ENCODE assay signal across 28 cellular contexts in genomic region chr2:51256736-51257135, GRCh38.
"Had no signal": no experiment of that assay in that cellular context is flagged by ENCODE, and none has a peak within 500 bp of the region (broad histone marks: within the 10 kb centered on the region; RNA-seq: fewer than 3 reads in every experiment).

No MANE protein-coding gene starts in this region.

- H3K27me3 Mint-ChIP-seq: naive B cell; natural killer cell treated with Interleukin-12 subunit alpha and Interleukin-12 subunit beta and Interleukin-15 and Interleukin-18, amount 100 ng/mL, for 72 hours; stimulated activated naive CD8-positive, alpha-beta T cell treated with anti-CD3 and anti-CD28 coated beads, Interleukin-15, amount 100 ng/mL, for 72 hours had no signal

- FAIRE-seq: keratinocyte, pancreas, small intestine had no signal

- H3K27ac Mint-ChIP-seq: immature natural killer cell; mesothelial cell of epicardium; natural killer cell treated with Interleukin-12 subunit alpha and Interleukin-12 subunit beta and Interleukin-15 and Interleukin-18, amount 100 ng/mL, for 72 hours; stimulated activated naive CD8-positive, alpha-beta T cell treated with anti-CD3 and anti-CD28 coated beads, Interleukin-15, amount 100 ng/mL, for 72 hours had no signal

- H3K9me3 ChIP-seq: mucosa of descending colon, neutrophil, pancreas, right lobe of liver, suprapubic skin had no signal

- H3K4me1 ChIP-seq: esophagus muscularis mucosa, pancreas, right lobe of liver, suprapubic skin, transverse colon had no signal

- H3K27ac ChIP-seq: dorsolateral prefrontal cortex, esophagus muscularis mucosa, neutrophil, pancreas, right lobe of liver, suprapubic skin, transverse colon had no signal

- ATAC-seq: left lobe of liver; mucosa of descending colon; natural killer cell treated with Interleukin-12 subunit alpha and Interleukin-12 subunit beta and Interleukin-15 and Interleukin-18, amount 100 ng/mL, for 72 hours; pancreas; right lobe of liver; stimulated activated naive CD8-positive, alpha-beta T cell treated with anti-CD3 and anti-CD28 coated beads, Interleukin-15, amount 100 ng/mL, for 72 hours had no signal

- H3K36me3 ChIP-seq: esophagus muscularis mucosa, neutrophil, pancreas, right lobe of liver, suprapubic skin, transverse colon had no signal

- H3K4me3 ChIP-seq: dorsolateral prefrontal cortex, esophagus muscularis mucosa, lung, mucosa of descending colon, pancreas, right lobe of liver, suprapubic skin, transverse colon had no signal

- H3K27me3 ChIP-seq: dorsolateral prefrontal cortex, esophagus muscularis mucosa, neutrophil, pancreas, right lobe of liver, suprapubic skin, transverse colon had no signal

- DNase-seq: dorsolateral prefrontal cortex; effector CD4-positive, alpha-beta T cell; foreskin melanocyte; glutamatergic neuron; hypothalamus; immature natural killer cell; mesenchymal stem cell; mucosa of descending colon; naive B cell; pancreas; right lobe of liver; small intestine; stimulated activated CD4-positive, alpha-beta T cell treated with anti-CD3 and anti-CD28 coated beads, Interleukin-12 subunit alpha, Interleukin-12 subunit beta, amount 100 ng/mL, for 4 hours; stimulated activated CD4-positive, alpha-beta T cell treated with anti-CD3 and anti-CD28 coated beads, Interleukin-1b, Interleukin-23, amount 100 ng/mL, for 48 hours; stimulated activated CD4-positive, alpha-beta T cell treated with anti-CD3 and anti-CD28 coated beads, Interleukin-4, amount 100 ng/mL, for 1 hour; stimulated activated CD8-positive, alpha-beta memory T cell treated with anti-CD3 and anti-CD28 coated beads, Interleukin-4, amount 100 ng/mL, for 48 hours; stimulated activated naive CD4-positive, alpha-beta T cell; stimulated activated naive CD8-positive, alpha-beta T cell treated with anti-CD3 and anti-CD28 coated beads, Interleukin-15, amount 100 ng/mL, for 72 hours; transverse colon had no signal

- H3K4me3 Mint-ChIP-seq: immature natural killer cell; mesothelial cell of epicardium; naive B cell; natural killer cell treated with Interleukin-12 subunit alpha and Interleukin-12 subunit beta and Interleukin-15 and Interleukin-18, amount 100 ng/mL, for 72 hours; neural crest cell; stimulated activated naive CD8-positive, alpha-beta T cell treated with anti-CD3 and anti-CD28 coated beads, Interleukin-15, amount 100 ng/mL, for 72 hours had no signal

- H3K36me3 Mint-ChIP-seq: mesothelial cell of epicardium, naive B cell had no signal

- H3K4me1 Mint-ChIP-seq: immature natural killer cell; mesothelial cell of epicardium; naive B cell; stimulated activated naive CD8-positive, alpha-beta T cell treated with anti-CD3 and anti-CD28 coated beads, Interleukin-15, amount 100 ng/mL, for 72 hours had no signal
